In genomic region chr20:59025511-59025910, GRCh38 we compare ENCODE assay signal across 18 cellular contexts. TPM values are rescaled to one million over a fixed set of nuclear protein-coding genes. Genes with fewer than 3 reads are reported as not detected.
A peak's percentile ranks its signal among the peaks of the same experiment; 100 is the strongest.
DNase-seq lines count a peak whose midpoint lies in the region; ATAC-seq and TF ChIP-seq lines count a peak whose summit lies in the region.
"Had no signal": no experiment of that assay in that cellular context is flagged by ENCODE, and none has a peak within 500 bp of the region (broad histone marks: within the 10 kb centered on the region; RNA-seq: fewer than 3 reads in every experiment).

No MANE protein-coding gene starts in this region.

- H3K4me3 ChIP-seq in RWPE2 (ENCODE audit: severe bottlenecking) = no peak overlapping the region
- H3K4me3 ChIP-seq: BLaER1, GM12878, GM23248, HAP-1 had no signal

- intact Hi-C loops in activated CD4-positive, alpha-beta T cell treated with anti-CD3 and anti-CD28 coated beads, Interleukin-2, amount 10 ng/mL, durations not matched to agents 24 days and 14 days (cut with micrococcal nuclease) = no loop called here

- ATAC-seq in activated naive CD8-positive, alpha-beta T cell treated with anti-CD3 and anti-CD28 coated beads, Interleukin-2, amount 50 U/mL, for 24 hours = no peak
- ATAC-seq in RWPE2 (ENCODE audit: low read depth) = no peak
- no peak for ATAC-seq in stimulated activated naive B cell treated with anti-CD40 and anti-IgM and Interleukin-4, amounts not matched to agents 10 μg/mL and 1 μg/mL and 100 μg/mL, for 72 hours (replicated peaks)
- no peak for ATAC-seq in HG03045 (IDR thresholded peaks at IDR 0.05; ENCODE audit: unreplicated experiment)
- ATAC-seq: GM12878 had no signal

- TF ChIP-seq CTCF in RWPE2 (IDR thresholded peaks at IDR 0.05; ENCODE audit: poor library complexity, severe bottlenecking) (no peak), chondrocyte (IDR thresholded peaks at IDR 0.05) (no peak)

- H3K9me3 Mint-ChIP-seq in activated CD4-positive, alpha-beta T cell treated with anti-CD3 and anti-CD28 coated beads, Interleukin-2, amount 10 ng/mL, durations not matched to agents 24 days and 14 days = no peaks in the 10 kb centered on the region
- H3K9me3 Mint-ChIP-seq in activated naive CD8-positive, alpha-beta T cell (ENCODE audit: low read depth) = no peaks in the 10 kb centered on the region
- H3K9me3 Mint-ChIP-seq in activated naive CD8-positive, alpha-beta T cell treated with anti-CD3 and anti-CD28 coated beads, Interleukin-2, amount 50 U/mL, for 24 hours = no peaks in the 10 kb centered on the region
- no peaks in the 10 kb centered on the region for H3K9me3 Mint-ChIP-seq in stimulated activated naive B cell treated with anti-CD40 and anti-IgM and Interleukin-4, amounts not matched to agents 10 μg/mL and 1 μg/mL and 100 μg/mL, for 72 hours
- H3K9me3 Mint-ChIP-seq in chondrocyte (ENCODE audit: low read depth) = no peaks in the 10 kb centered on the region
- H3K9me3 Mint-ChIP-seq: HFFc6 had no signal

- H3K4me1 Mint-ChIP-seq in activated CD4-positive, alpha-beta T cell treated with anti-CD3 and anti-CD28 coated beads, Interleukin-2, amount 10 ng/mL, durations not matched to agents 24 days and 14 days = peaks cover 42% of the 10 kb centered on the region
- H3K4me1 Mint-ChIP-seq in activated naive CD8-positive, alpha-beta T cell (ENCODE audit: low read depth) = peaks cover 52% of the 10 kb centered on the region
- peaks cover 47% of the 10 kb centered on the region for H3K4me1 Mint-ChIP-seq in activated naive CD8-positive, alpha-beta T cell treated with anti-CD3 and anti-CD28 coated beads, Interleukin-2, amount 50 U/mL, for 24 hours
- H3K4me1 Mint-ChIP-seq in stimulated activated naive B cell treated with anti-CD40 and anti-IgM and Interleukin-4, amounts not matched to agents 10 μg/mL and 1 μg/mL and 100 μg/mL, for 72 hours = peaks cover 27 to 59% of the 10 kb centered on the region in 2 donors
- H3K4me1 Mint-ChIP-seq in chondrocyte (ENCODE audit: low read depth) = peaks cover 59% of the 10 kb centered on the region

- H3K4me3 Mint-ChIP-seq in activated CD4-positive, alpha-beta T cell treated with anti-CD3 and anti-CD28 coated beads, Interleukin-2, amount 10 ng/mL, durations not matched to agents 24 days and 14 days = no peak overlapping the region
- H3K4me3 Mint-ChIP-seq in activated naive CD8-positive, alpha-beta T cell = peak overlapping the region; percentile 5
- no peak overlapping the region for H3K4me3 Mint-ChIP-seq in activated naive CD8-positive, alpha-beta T cell treated with anti-CD3 and anti-CD28 coated beads, Interleukin-2, amount 50 U/mL, for 24 hours
- H3K4me3 Mint-ChIP-seq in stimulated activated naive B cell treated with anti-CD40 and anti-IgM and Interleukin-4, amounts not matched to agents 10 μg/mL and 1 μg/mL and 100 μg/mL, for 72 hours = no peak overlapping the region
- no peak overlapping the region for H3K4me3 Mint-ChIP-seq in chondrocyte (ENCODE audit: unreplicated experiment)
- H3K4me3 Mint-ChIP-seq: HFFc6 had no signal

- H3K27ac ChIP-seq in RWPE2 (ENCODE audit: poor library complexity, severe bottlenecking) = no peak overlapping the region
- H3K27ac ChIP-seq: BLaER1, GM23248, HL-60 had no signal

- no peaks in the 10 kb centered on the region for H3K27me3 ChIP-seq in RWPE2 (ENCODE audit: insufficient read depth, poor library complexity, severe bottlenecking)
- H3K27me3 ChIP-seq: BLaER1 had no signal

- no peak for DNase-seq in activated CD4-positive, alpha-beta T cell treated with anti-CD3 and anti-CD28 coated beads, Interleukin-2, amount 10 ng/mL, durations not matched to agents 24 days and 14 days
- no peak for DNase-seq in activated CD4-positive, alpha-beta T cell treated with anti-CD3 and anti-CD28 coated beads for 48 hours
- no peak for DNase-seq in activated naive CD8-positive, alpha-beta T cell treated with anti-CD3 and anti-CD28 coated beads, Interleukin-2, amount 50 U/mL, for 24 hours
- DNase-seq in RWPE2 (ENCODE audit: low spot score) (peak; percentile 19), chondrocyte (ENCODE audit: low spot score) (no peak)
- DNase-seq in stimulated activated naive B cell treated with anti-CD40 and anti-IgM and Interleukin-4, amounts not matched to agents 10 μg/mL and 1 μg/mL and 100 μg/mL, for 72 hours = no peak
- DNase-seq: 8988T, AML-193, DMS 273 treated with DMSO at 0.1 percent for 48 hours, GM23248, HFFc6 had no signal

- no peaks in the 10 kb centered on the region for H3K27me3 Mint-ChIP-seq in activated CD4-positive, alpha-beta T cell treated with anti-CD3 and anti-CD28 coated beads, Interleukin-2, amount 10 ng/mL, durations not matched to agents 24 days and 14 days
- no peaks in the 10 kb centered on the region for H3K27me3 Mint-ChIP-seq in activated naive CD8-positive, alpha-beta T cell
- H3K27me3 Mint-ChIP-seq in activated naive CD8-positive, alpha-beta T cell treated with anti-CD3 and anti-CD28 coated beads, Interleukin-2, amount 50 U/mL, for 24 hours = no peaks in the 10 kb centered on the region
- H3K27me3 Mint-ChIP-seq in stimulated activated naive B cell treated with anti-CD40 and anti-IgM and Interleukin-4, amounts not matched to agents 10 μg/mL and 1 μg/mL and 100 μg/mL, for 72 hours = no peaks in the 10 kb centered on the region
- no peaks in the 10 kb centered on the region for H3K27me3 Mint-ChIP-seq in chondrocyte (ENCODE audit: low read depth)

- peaks cover 37% of the 10 kb centered on the region for H3K4me1 ChIP-seq in RWPE2 (ENCODE audit: insufficient read depth, poor library complexity, severe bottlenecking)

- peaks cover 70% of the 10 kb centered on the region for H3K36me3 Mint-ChIP-seq in activated CD4-positive, alpha-beta T cell treated with anti-CD3 and anti-CD28 coated beads, Interleukin-2, amount 10 ng/mL, durations not matched to agents 24 days and 14 days (ENCODE audit: low read depth)
- peaks cover 13% of the 10 kb centered on the region for H3K36me3 Mint-ChIP-seq in activated naive CD8-positive, alpha-beta T cell
- H3K36me3 Mint-ChIP-seq in activated naive CD8-positive, alpha-beta T cell treated with anti-CD3 and anti-CD28 coated beads, Interleukin-2, amount 50 U/mL, for 24 hours (ENCODE audit: low read depth) = peaks cover 69% of the 10 kb centered on the region
- peaks cover 43 to 70% of the 10 kb centered on the region in 2 donors for H3K36me3 Mint-ChIP-seq in stimulated activated naive B cell treated with anti-CD40 and anti-IgM and Interleukin-4, amounts not matched to agents 10 μg/mL and 1 μg/mL and 100 μg/mL, for 72 hours
- peaks cover 28% of the 10 kb centered on the region for H3K36me3 Mint-ChIP-seq in chondrocyte (ENCODE audit: low read depth)

- H3K9me3 ChIP-seq in RWPE2 (ENCODE audit: severe bottlenecking) = no peaks in the 10 kb centered on the region
- H3K9me3 ChIP-seq: BLaER1, HAP-1 had no signal

- peaks cover 71% of the 10 kb centered on the region for H3K36me3 ChIP-seq in RWPE2 (ENCODE audit: low read depth)

- H3K27ac Mint-ChIP-seq in activated CD4-positive, alpha-beta T cell treated with anti-CD3 and anti-CD28 coated beads, Interleukin-2, amount 10 ng/mL, durations not matched to agents 24 days and 14 days = peak overlapping the region; percentile 32
- no peak overlapping the region for H3K27ac Mint-ChIP-seq in activated naive CD8-positive, alpha-beta T cell
- H3K27ac Mint-ChIP-seq in activated naive CD8-positive, alpha-beta T cell treated with anti-CD3 and anti-CD28 coated beads, Interleukin-2, amount 50 U/mL, for 24 hours = no peak overlapping the region
- peak overlapping the region; percentile 4 for H3K27ac Mint-ChIP-seq in stimulated activated naive B cell treated with anti-CD40 and anti-IgM and Interleukin-4, amounts not matched to agents 10 μg/mL and 1 μg/mL and 100 μg/mL, for 72 hours
- H3K27ac Mint-ChIP-seq in chondrocyte (ENCODE audit: unreplicated experiment) = no peak overlapping the region
- H3K27ac Mint-ChIP-seq: HFFc6 had no signal

RNA-seq across cellular contexts. Expression of gene TUBB1, which starts 6.3 kb away (rescaled TPM):
- not detected in 2 replicates for total RNA-seq in activated CD4-positive, alpha-beta T cell treated with anti-CD3 and anti-CD28 coated beads, Interleukin-2, amount 10 ng/mL, durations not matched to agents 24 days and 14 days
- total RNA-seq in chondrocyte = 0.15 TPM in 1 of 3 replicates, not detected in the others
- total RNA-seq: Daoy, GM23248, HFFc6 had no signal

RNA-seq across cellular contexts. Expression of gene ATP5F1E, which starts 6.6 kb away (rescaled TPM):
- 69.9 and 70.9 TPM in 2 replicates for total RNA-seq in activated CD4-positive, alpha-beta T cell treated with anti-CD3 and anti-CD28 coated beads, Interleukin-2, amount 10 ng/mL, durations not matched to agents 24 days and 14 days
- total RNA-seq in chondrocyte = 67.5 to 76.2 TPM (median 67.7 TPM) in 3 replicates

RNA-seq across cellular contexts. Expression of gene PRELID3B, which starts 17.1 kb away (rescaled TPM):
- 119 and 123 TPM in 2 replicates for total RNA-seq in activated CD4-positive, alpha-beta T cell treated with anti-CD3 and anti-CD28 coated beads, Interleukin-2, amount 10 ng/mL, durations not matched to agents 24 days and 14 days
- total RNA-seq in chondrocyte = 38.0 to 44.4 TPM (median 41.1 TPM) in 3 replicates

RNA-seq across cellular contexts. Expression of gene CTSZ, which starts 18.5 kb away (rescaled TPM):
- total RNA-seq in activated CD4-positive, alpha-beta T cell treated with anti-CD3 and anti-CD28 coated beads, Interleukin-2, amount 10 ng/mL, durations not matched to agents 24 days and 14 days = 48.1 and 51.1 TPM in 2 replicates
- 19.5 to 101 TPM (median 99.4 TPM) in 3 replicates for total RNA-seq in chondrocyte

RNA-seq across cellular contexts. Expression of gene NELFCD, which starts 44.5 kb away (rescaled TPM):
- total RNA-seq in activated CD4-positive, alpha-beta T cell treated with anti-CD3 and anti-CD28 coated beads, Interleukin-2, amount 10 ng/mL, durations not matched to agents 24 days and 14 days = 119 and 120 TPM in 2 replicates
- 37.6 to 53.1 TPM (median 37.6 TPM) in 3 replicates for total RNA-seq in chondrocyte

Comparison
In these comparisons a context has a peak if more than half of its experiments do, and no peak if none do; other contexts are left out.
1. H3K27ac Mint-ChIP-seq: peak in activated CD4-positive, alpha-beta T cell treated with anti-CD3 and anti-CD28 coated beads, Interleukin-2, amount 10 ng/mL, durations not matched to agents 24 days and 14 days (single experiment) and stimulated activated naive B cell treated with anti-CD40 and anti-IgM and Interleukin-4, amounts not matched to agents 10 μg/mL and 1 μg/mL and 100 μg/mL, for 72 hours (single experiment); none in activated naive CD8-positive, alpha-beta T cell (single experiment), activated naive CD8-positive, alpha-beta T cell treated with anti-CD3 and anti-CD28 coated beads, Interleukin-2, amount 50 U/mL, for 24 hours (single experiment) and chondrocyte (single experiment).